Comparison of ENCODE assay signal across 8 cellular contexts in the genomic region with DNA sequence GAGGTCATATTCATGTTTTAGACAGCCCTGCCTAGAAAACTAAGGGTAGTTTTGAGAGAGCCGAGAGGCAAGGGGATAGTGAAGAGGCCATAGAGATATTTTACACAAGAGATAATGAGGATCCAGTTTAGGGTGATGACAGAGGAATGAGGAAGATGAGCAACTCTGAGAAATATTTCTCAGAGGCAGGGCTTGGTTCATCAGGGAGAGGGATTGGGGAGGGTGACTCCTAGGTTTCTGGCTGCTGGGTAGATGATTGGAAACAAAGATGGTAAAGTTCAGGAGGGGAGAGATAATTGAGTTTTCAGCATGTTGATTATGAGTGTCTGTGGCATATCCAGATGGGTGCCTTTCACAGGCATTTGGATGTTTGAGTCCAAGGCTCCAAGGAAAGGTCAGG. TPM values are rescaled to one million over a fixed set of nuclear protein-coding genes. Genes with fewer than 3 reads are reported as not detected.
DNase-seq lines count a peak whose midpoint lies in the region; ATAC-seq and TF ChIP-seq lines count a peak whose summit lies in the region.

No MANE protein-coding gene starts in this region.

- H3K4me3 Mint-ChIP-seq in activated T-cell treated with anti-CD3 and anti-CD28 coated beads, Interleukin-2, amount 50 U/mL, for 24 hours: no peak overlapping the region
- H3K4me3 Mint-ChIP-seq in stimulated activated effector memory CD8-positive, alpha-beta T cell treated with anti-CD3 and anti-CD28 coated beads, Interleukin-12 subunit alpha, Interleukin-12 subunit beta, amount 100 ng/mL, for 72 hours: peak overlapping the region; percentile 40

- H3K4me1 ChIP-seq in Panc1 (ENCODE audit: control insufficient read depth, insufficient read depth, low read length): peaks cover 58% of the 10 kb centered on the region

- CTCF ChIA-PET in Panc1 (lab: Charles Lee): no interaction called here

- peaks cover 45% of the 10 kb centered on the region for H3K36me3 Mint-ChIP-seq in activated T-cell treated with anti-CD3 and anti-CD28 coated beads, Interleukin-2, amount 50 U/mL, for 24 hours (ENCODE audit: low read depth)
- peaks cover 32% of the 10 kb centered on the region for H3K36me3 Mint-ChIP-seq in stimulated activated effector memory CD8-positive, alpha-beta T cell treated with anti-CD3 and anti-CD28 coated beads, Interleukin-12 subunit alpha, Interleukin-12 subunit beta, amount 100 ng/mL, for 72 hours

- TF ChIP-seq CTCF in Panc1 (IDR thresholded peaks at IDR 0.05) (no peak), epithelial cell of esophagus (IDR thresholded peaks at IDR 0.05; ENCODE audit: insufficient read depth, low read depth, low read length, missing control alignments) (no peak)

- DNase-seq in activated T-cell treated with anti-CD3 and anti-CD28 coated beads, Interleukin-2, amount 50 U/mL, for 24 hours: no peak
- no peak for DNase-seq in activated T-cell treated with anti-CD3 and anti-CD28 coated beads, Interleukin-2, amount 50 U/mL, for 1 hour
- no peak for DNase-seq in Panc1 (ENCODE audit: low read depth, low spot score)
- DNase-seq in epithelial cell of esophagus (ENCODE audit: low read depth): peak; percentile 69
- no peak for DNase-seq in stimulated activated effector memory CD8-positive, alpha-beta T cell treated with anti-CD3 and anti-CD28 coated beads, Interleukin-12 subunit alpha, Interleukin-12 subunit beta, amount 100 ng/mL, for 72 hours (ENCODE audit: low spot score in 2 of 2)
- DNase-seq in medulla oblongata (ENCODE audit: extremely low spot score): no peak

- POLR2A ChIA-PET in Panc1 (lab: Charles Lee): no interaction called here

- H3K9me3 Mint-ChIP-seq in activated T-cell treated with anti-CD3 and anti-CD28 coated beads, Interleukin-2, amount 50 U/mL, for 24 hours: no peaks in the 10 kb centered on the region
- no peaks in the 10 kb centered on the region for H3K9me3 Mint-ChIP-seq in stimulated activated effector memory CD8-positive, alpha-beta T cell treated with anti-CD3 and anti-CD28 coated beads, Interleukin-12 subunit alpha, Interleukin-12 subunit beta, amount 100 ng/mL, for 72 hours

- peaks cover 84% of the 10 kb centered on the region for H3K4me1 Mint-ChIP-seq in activated T-cell treated with anti-CD3 and anti-CD28 coated beads, Interleukin-2, amount 50 U/mL, for 24 hours (ENCODE audit: low read depth)
- peaks cover 84% of the 10 kb centered on the region for H3K4me1 Mint-ChIP-seq in stimulated activated effector memory CD8-positive, alpha-beta T cell treated with anti-CD3 and anti-CD28 coated beads, Interleukin-12 subunit alpha, Interleukin-12 subunit beta, amount 100 ng/mL, for 72 hours

- H3K9me3 ChIP-seq in Panc1 (ENCODE audit: control insufficient read depth, insufficient read depth, low read depth, low read length): no peaks in the 10 kb centered on the region

- H3K36me3 ChIP-seq in Panc1 (ENCODE audit: control insufficient read depth, insufficient read depth, low read length): peaks cover 8% of the 10 kb centered on the region

- no peak overlapping the region for H3K4me3 ChIP-seq in Panc1 (ENCODE audit: low read depth in 2 of 2, low read length in 2 of 2)
- no peak overlapping the region for H3K4me3 ChIP-seq in epithelial cell of esophagus (ENCODE audit: low read length)

- no TSS peak for BruUV-seq in Panc1 (replicated peaks; lab: Mats Ljungman, UMichigan)

- intact Hi-C loops in Panc1 (cut with micrococcal nuclease; ENCODE audit: unreplicated experiment): no loop called here

- in situ Hi-C loops in Panc1 (cut with HindIII; ENCODE audit: low pct_unique_long_range_greater_than_20kb, low sequenced_read_pairs): no loop called here

- no peaks in the 10 kb centered on the region for H3K27me3 Mint-ChIP-seq in activated T-cell treated with anti-CD3 and anti-CD28 coated beads, Interleukin-2, amount 50 U/mL, for 24 hours

- H3K27ac Mint-ChIP-seq in activated T-cell treated with anti-CD3 and anti-CD28 coated beads, Interleukin-2, amount 50 U/mL, for 24 hours: peak overlapping the region; percentile 76
- peak overlapping the region; percentile 33 for H3K27ac Mint-ChIP-seq in stimulated activated effector memory CD8-positive, alpha-beta T cell treated with anti-CD3 and anti-CD28 coated beads, Interleukin-12 subunit alpha, Interleukin-12 subunit beta, amount 100 ng/mL, for 72 hours

- peak overlapping the region; percentile 30; the same call in 1 of the 2 replicates for H3K27ac ChIP-seq in Panc1 (ENCODE audit: low read length)

- ATAC-seq in Panc1: no peak
- no peak for ATAC-seq in stimulated activated effector memory CD8-positive, alpha-beta T cell treated with anti-CD3 and anti-CD28 coated beads, Interleukin-12 subunit alpha, Interleukin-12 subunit beta, amount 100 ng/mL, for 72 hours
- ATAC-seq in HG03280 (IDR thresholded peaks at IDR 0.05; ENCODE audit: unreplicated experiment): no peak
- no peak for ATAC-seq in HG03439 (IDR thresholded peaks at IDR 0.05; ENCODE audit: unreplicated experiment)

- no peaks in the 10 kb centered on the region for H3K27me3 ChIP-seq in Panc1 (ENCODE audit: control insufficient read depth, insufficient read depth, low read length)

RNA-seq across cellular contexts. Expression of a gene that starts 7.3 kb away (rescaled TPM):
- total RNA-seq in Panc1 (2021; ENCODE audit: unreplicated experiment): 420 TPM
- polyA plus RNA-seq in Panc1 (2012; ENCODE audit: insufficient read length): 368 TPM

RNA-seq across cellular contexts. Expression of a gene that starts 21.6 kb away (rescaled TPM):
- total RNA-seq in Panc1 (2021; ENCODE audit: unreplicated experiment): 489 TPM
- 606 TPM for polyA plus RNA-seq in Panc1 (2012; ENCODE audit: insufficient read length)

RNA-seq across cellular contexts. Expression of a gene that starts 49.5 kb away (rescaled TPM):
- total RNA-seq in Panc1 (2021; ENCODE audit: unreplicated experiment): 0.92 TPM
- polyA plus RNA-seq in Panc1 (2012; ENCODE audit: insufficient read length): 1.7 TPM
